In the genomic region with DNA sequence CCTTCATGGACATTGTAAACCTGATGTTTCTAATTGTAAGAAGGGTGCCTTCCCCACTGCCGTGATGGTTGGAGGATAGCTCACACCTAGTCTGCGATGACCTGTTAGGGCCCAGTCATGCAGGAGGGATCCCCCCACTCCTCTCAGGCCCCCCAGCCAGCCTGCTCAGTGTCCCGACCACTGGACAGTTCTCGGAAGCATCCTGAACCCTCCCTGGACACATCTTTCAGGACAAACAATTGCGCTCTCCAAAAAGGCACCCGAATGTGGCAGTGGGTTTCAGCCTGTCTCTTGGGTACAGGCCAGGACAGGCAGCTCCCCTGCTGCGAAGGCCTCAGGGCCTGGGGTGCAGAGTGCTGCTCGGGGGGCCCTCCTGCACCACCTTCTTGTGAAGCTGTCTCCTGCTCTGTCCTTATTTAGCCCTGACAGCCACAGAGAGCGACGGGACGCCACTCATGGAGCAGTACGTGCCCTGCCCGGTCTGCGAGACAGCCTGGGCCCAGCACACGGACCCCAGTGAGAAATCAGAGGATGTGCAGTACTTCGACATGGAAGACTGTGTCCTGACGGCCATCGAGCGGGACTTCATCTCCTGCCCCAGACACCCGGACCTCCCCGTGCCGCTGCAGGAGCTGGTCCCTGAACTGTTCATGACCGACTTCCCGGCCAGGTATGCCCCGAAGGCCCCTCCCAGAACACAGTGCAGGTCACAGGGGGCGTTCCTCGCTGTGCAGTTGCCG, we compare ENCODE assay signal across 26 cellular contexts.
A peak's percentile ranks its signal among the peaks of the same experiment; 100 is the strongest.
DNase-seq lines count a peak whose midpoint lies in the region; ATAC-seq and TF ChIP-seq lines count a peak whose summit lies in the region.
"Had no signal": no experiment of that assay in that cellular context is flagged by ENCODE, and none has a peak within 500 bp of the region (broad histone marks: within the 10 kb centered on the region; RNA-seq: fewer than 3 reads in every experiment).

No MANE protein-coding gene starts in this region.

- H4K20me1 ChIP-seq in OCI-LY7 (ENCODE audit: insufficient read depth, low read length) = no peaks in the 10 kb centered on the region

- CTCF ChIA-PET in OCI-LY7 (lab: Charles Lee; ENCODE audit: unreplicated experiment) = no interaction called here

- H3K36me3 Mint-ChIP-seq in chondrocyte (ENCODE audit: low read depth) = peaks cover 7% of the 10 kb centered on the region
- H3K36me3 Mint-ChIP-seq: activated naive CD8-positive, alpha-beta T cell; CD4-positive, alpha-beta memory T cell; naive thymus-derived CD4-positive, alpha-beta T cell had no signal

- peak; percentile 72 for DNase-seq in RWPE2 (ENCODE audit: low spot score)
- DNase-seq in chondrocyte (ENCODE audit: low spot score) = peak; percentile 92
- DNase-seq in mesenteric fat pad (ENCODE audit: low spot score) = peak; percentile 81
- DNase-seq in stimulated activated CD8-positive, alpha-beta memory T cell treated with anti-CD3 and anti-CD28 coated beads, Interleukin-4, amount 100 ng/mL, for 48 hours = peak; percentile 12
- no peak for DNase-seq in OCI-LY7 (ENCODE audit: low spot score)
- no peak for DNase-seq in hypothalamus (lab: John Stamatoyannopoulos, UW)
- DNase-seq: activated CD4-positive, alpha-beta T cell treated with anti-CD3 and anti-CD28 coated beads for 48 hours; caudate nucleus; CD4-positive, alpha-beta memory T cell; DMS153; glutamatergic neuron; GM23248; mesendoderm; naive thymus-derived CD4-positive, alpha-beta T cell; NCI-H2171; NCI-H524 treated with DMSO at 0.1 percent for 48 hours; NK-92 treated with Interleukin-12 subunit alpha and Interleukin-12 subunit beta, amount 100 ng/mL, for 24 hours; stimulated activated naive CD8-positive, alpha-beta T cell treated with anti-CD3 and anti-CD28 coated beads, Interleukin-15, amount 100 ng/mL, for 72 hours; T-helper 2 cell had no signal

- no peaks in the 10 kb centered on the region for H3K9me3 Mint-ChIP-seq in chondrocyte (ENCODE audit: low read depth)
- H3K9me3 Mint-ChIP-seq: activated T-helper 2 cell treated with anti-CD3 and anti-CD28 coated beads, Interferon-gamma antibody, Interleukin-2, Interleukin-4, amounts not matched to agents 10 μg/mL and 5 μg/mL and 100 μg/mL, durations not matched to agents 14 hours and 24 hours and 36 hours; CD4-positive, alpha-beta memory T cell; naive thymus-derived CD4-positive, alpha-beta T cell; stimulated activated naive CD8-positive, alpha-beta T cell treated with anti-CD3 and anti-CD28 coated beads, Interleukin-15, amount 100 ng/mL, for 72 hours had no signal

- no peaks in the 10 kb centered on the region for H3K27me3 Mint-ChIP-seq in chondrocyte (ENCODE audit: low read depth)
- H3K27me3 Mint-ChIP-seq: activated naive CD8-positive, alpha-beta T cell; stimulated activated naive CD8-positive, alpha-beta T cell treated with anti-CD3 and anti-CD28 coated beads, Interleukin-15, amount 100 ng/mL, for 72 hours had no signal

- H3K4me1 ChIP-seq in RWPE2 (ENCODE audit: insufficient read depth, poor library complexity, severe bottlenecking) (no peaks in the 10 kb centered on the region), OCI-LY7 (ENCODE audit: insufficient read depth, low read length, poor library complexity, severe bottlenecking) (no peaks in the 10 kb centered on the region)
- H3K4me1 ChIP-seq: ascending aorta, Peyer's patch, tibial artery had no signal

- H3K4me1 Mint-ChIP-seq in chondrocyte (ENCODE audit: low read depth) = no peaks in the 10 kb centered on the region
- H3K4me1 Mint-ChIP-seq: CD4-positive, alpha-beta memory T cell; naive thymus-derived CD4-positive, alpha-beta T cell had no signal

- H3K79me2 ChIP-seq in OCI-LY7 (ENCODE audit: insufficient read depth, low read depth, low read length) = no peaks in the 10 kb centered on the region

- ATAC-seq in RWPE2 (ENCODE audit: low read depth) (no peak), HG03108 (IDR thresholded peaks at IDR 0.05; ENCODE audit: unreplicated experiment) (no peak)
- ATAC-seq: naive thymus-derived CD4-positive, alpha-beta T cell; stimulated activated naive CD8-positive, alpha-beta T cell treated with anti-CD3 and anti-CD28 coated beads, Interleukin-15, amount 100 ng/mL, for 72 hours had no signal

- peaks cover 36% of the 10 kb centered on the region for H3K36me3 ChIP-seq in RWPE2 (ENCODE audit: low read depth)
- H3K36me3 ChIP-seq in OCI-LY7 (ENCODE audit: insufficient read depth, low read length) = peaks cover 100% of the 10 kb centered on the region

- no peak overlapping the region for H3K4me3 ChIP-seq in RWPE2 (ENCODE audit: severe bottlenecking)
- H3K4me3 ChIP-seq in OCI-LY7 (ENCODE audit: low read depth, low read length, poor library complexity, severe bottlenecking) = no peak overlapping the region
- H3K4me3 ChIP-seq: ascending aorta, dorsolateral prefrontal cortex, GM23248, Peyer's patch, tibial artery had no signal

- no peak overlapping the region for H3K4me3 Mint-ChIP-seq in chondrocyte (ENCODE audit: unreplicated experiment)
- H3K4me3 Mint-ChIP-seq: activated naive CD8-positive, alpha-beta T cell; CD4-positive, alpha-beta memory T cell; naive thymus-derived CD4-positive, alpha-beta T cell; stimulated activated naive CD8-positive, alpha-beta T cell treated with anti-CD3 and anti-CD28 coated beads, Interleukin-15, amount 100 ng/mL, for 72 hours had no signal

- H3K27ac ChIP-seq in RWPE2 (ENCODE audit: poor library complexity, severe bottlenecking) (no peak overlapping the region), OCI-LY7 (ENCODE audit: low read depth, low read length, poor library complexity, severe bottlenecking) (no peak overlapping the region)
- H3K27ac ChIP-seq: ascending aorta, dorsolateral prefrontal cortex, GM23248, Peyer's patch, tibial artery had no signal

- intact Hi-C loops in OCI-LY7 (cut with micrococcal nuclease; ENCODE audit: unreplicated experiment) = no loop called here

- BruUV-seq in OCI-LY7 (replicated peaks; lab: Mats Ljungman, UMichigan) = no TSS peak

- no peak overlapping the region for H2AFZ ChIP-seq in OCI-LY7 (ENCODE audit: low read length)
- H2AFZ ChIP-seq: GM23248 had no signal

- H3K27ac Mint-ChIP-seq in chondrocyte (ENCODE audit: unreplicated experiment) = no peak overlapping the region
- H3K27ac Mint-ChIP-seq: activated naive CD8-positive, alpha-beta T cell; activated T-helper 2 cell treated with anti-CD3 and anti-CD28 coated beads, Interferon-gamma antibody, Interleukin-2, Interleukin-4, amounts not matched to agents 10 μg/mL and 5 μg/mL and 100 μg/mL, durations not matched to agents 14 hours and 24 hours and 36 hours; CD4-positive, alpha-beta memory T cell; naive thymus-derived CD4-positive, alpha-beta T cell had no signal

- H3K4me2 ChIP-seq in OCI-LY7 (ENCODE audit: low read length) = no peak overlapping the region

- H3K27me3 ChIP-seq in RWPE2 (ENCODE audit: insufficient read depth, poor library complexity, severe bottlenecking) = no peaks in the 10 kb centered on the region
- H3K27me3 ChIP-seq: ascending aorta, dorsolateral prefrontal cortex, Peyer's patch, tibial artery had no signal

- no peaks in the 10 kb centered on the region for H3K9me3 ChIP-seq in RWPE2 (ENCODE audit: severe bottlenecking)
- H3K9me3 ChIP-seq in OCI-LY7 (ENCODE audit: low read length) = no peaks in the 10 kb centered on the region
- H3K9me3 ChIP-seq: ascending aorta, Peyer's patch, tibial artery had no signal

- POLR2A ChIA-PET in OCI-LY7 (lab: Charles Lee) = no interaction called here

- TF ChIP-seq CTCF in RWPE2 (IDR thresholded peaks at IDR 0.05; ENCODE audit: poor library complexity, severe bottlenecking) (no peak), chondrocyte (IDR thresholded peaks at IDR 0.05) (no peak), OCI-LY7 (conservative IDR thresholded peaks at IDR 0.05; ENCODE audit: low read length) (no peak)

- no peaks in the 10 kb centered on the region for H3K9me2 ChIP-seq in OCI-LY7 (ENCODE audit: insufficient read depth, low read length)

Comparison
In these comparisons a context has a peak if more than half of its experiments do, and no peak if none do; other contexts are left out.
1. DNase-seq: peak in RWPE2 (single experiment), chondrocyte (single experiment), mesenteric fat pad (single experiment) and stimulated activated CD8-positive, alpha-beta memory T cell treated with anti-CD3 and anti-CD28 coated beads, Interleukin-4, amount 100 ng/mL, for 48 hours (single experiment); none in OCI-LY7 (single experiment) and hypothalamus (0 of 51).